In the genomic region with DNA sequence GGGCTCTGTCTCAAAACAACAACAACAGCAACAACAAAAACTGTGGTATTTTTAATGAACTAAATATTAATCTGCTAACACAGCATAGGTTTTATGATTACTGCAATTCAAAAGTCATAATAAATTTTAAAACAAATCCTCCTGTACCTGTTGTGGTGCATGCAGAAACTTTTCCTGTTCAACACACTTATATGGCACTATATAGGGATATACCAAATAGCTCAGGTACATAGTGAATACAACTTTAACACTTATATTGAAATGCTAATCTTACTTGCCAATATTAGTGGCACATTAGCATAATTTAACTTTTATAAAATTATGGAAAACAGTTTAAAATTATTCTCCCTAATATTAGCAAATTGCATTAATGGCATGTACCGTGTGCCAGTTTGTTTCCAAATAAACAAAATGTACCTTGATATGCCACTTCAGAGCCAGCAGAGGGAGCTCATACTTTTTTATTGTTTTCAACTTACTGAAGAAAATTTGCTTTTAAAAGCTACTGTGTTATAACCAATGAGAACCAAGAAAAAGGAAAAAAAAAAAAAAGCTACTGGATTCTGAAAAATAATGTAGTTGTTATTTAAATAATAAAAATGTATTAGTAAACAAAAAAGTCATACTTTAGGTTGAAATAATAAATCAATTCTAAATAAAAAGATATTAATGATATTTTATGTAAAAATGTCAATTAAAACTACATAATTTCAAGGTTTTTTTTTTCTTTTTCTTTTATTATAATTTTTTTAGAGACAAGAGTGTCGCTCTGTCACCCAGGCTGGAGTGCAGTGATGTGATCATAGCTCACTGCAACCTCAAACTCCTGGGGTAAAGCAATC, we compare ENCODE assay signal across 9 cellular contexts. TPM values are rescaled to one million over a fixed set of nuclear protein-coding genes. Genes with fewer than 3 reads are reported as not detected.
DNase-seq lines count a peak whose midpoint lies in the region; ATAC-seq, FAIRE-seq and TF ChIP-seq lines count a peak whose summit lies in the region.
"Had no signal": no experiment of that assay in that cellular context is flagged by ENCODE, and none has a peak within 500 bp of the region (broad histone marks: within the 10 kb centered on the region; RNA-seq: fewer than 3 reads in every experiment).

No MANE protein-coding gene starts in this region.

- intact Hi-C loops in mammary epithelial cell (cut with micrococcal nuclease) (loop anchor here (1.0 to 5.0 kb wide), 3 partner anchors 117 to 918 kb away; partner anchors contain the start of gene SPRY2), HepG2 (cut with micrococcal nuclease; ENCODE audit: unreplicated experiment) (loop anchor here (1.0 to 5.0 kb wide), 2 partner anchors 58 to 117 kb away; partner anchors contain the start of gene NDFIP2)

- ATAC-seq in GM18505 (IDR thresholded peaks at IDR 0.05; ENCODE audit: unreplicated experiment) (peak; percentile 51), HG02884 (IDR thresholded peaks at IDR 0.05; ENCODE audit: unreplicated experiment) (peak; percentile 82), HepG2 (peak; percentile 56; the same call in 2 of the 3 replicates)

- no peaks in the 10 kb centered on the region for H3K79me2 ChIP-seq in mammary epithelial cell (ENCODE audit: insufficient read depth, low read length)
- no peaks in the 10 kb centered on the region for H3K79me2 ChIP-seq in HepG2 (ENCODE audit: insufficient read depth, low read length)

- no peaks in the 10 kb centered on the region for H4K20me1 ChIP-seq in mammary epithelial cell (ENCODE audit: insufficient read depth, low read length)
- H4K20me1 ChIP-seq in HepG2 (ENCODE audit: insufficient read depth, low read length), result no peaks in the 10 kb centered on the region

- FAIRE-seq in HepG2 (lab: Jason Lieb, UNC), result peak; percentile 37

- TF ChIP-seq RAD21 in HepG2 (CRISPR knock-in tag; IDR thresholded peaks at IDR 0.05), result 0 out of 2 replicates have a peak, but pooled peaks have one; percentile 40

- TF ChIP-seq POLR2A in GM18505 (IDR thresholded peaks at IDR 0.05; ENCODE audit: borderline replicate concordance, extremely low read depth, insufficient read depth, insufficient read length), result no peak
- no peak for TF ChIP-seq POLR2A in HepG2 (IDR thresholded peaks at IDR 0.05; ENCODE audit: insufficient read depth in 1 of 2, low read depth in 2 of 2, low read length in 2 of 2)

- H2AFZ ChIP-seq in mammary epithelial cell (ENCODE audit: low read depth, low read length) (no peak overlapping the region), HepG2 (ENCODE audit: low read length) (no peak overlapping the region)

- no peak overlapping the region for H3K27ac ChIP-seq in mammary epithelial cell (ENCODE audit: insufficient read depth, low read depth, low read length)
- H3K27ac ChIP-seq in HepG2 (ENCODE audit: extremely low read length, insufficient read depth, low read length), result no peak overlapping the region

- no peaks in the 10 kb centered on the region for H3K27me3 ChIP-seq in BE2C
- H3K27me3 ChIP-seq in mammary epithelial cell (ENCODE audit: insufficient read depth, low read length), result no peaks in the 10 kb centered on the region
- no peaks in the 10 kb centered on the region for H3K27me3 ChIP-seq in HepG2 (ENCODE audit: control insufficient read depth in 1 of 2, insufficient read depth in 2 of 2, low read length in 2 of 2)

- H3K4me1 ChIP-seq in BE2C (no peaks in the 10 kb centered on the region), mammary epithelial cell (ENCODE audit: insufficient read depth, low read length) (no peaks in the 10 kb centered on the region), HepG2 (ENCODE audit: insufficient read depth, low read length) (no peaks in the 10 kb centered on the region)

- in situ Hi-C loops in mammary epithelial cell (cut with MboI; ENCODE audit: low sequenced_read_pairs in 2 of 2), result no loop called here
- in situ Hi-C loops in HepG2 (cut with HindIII; ENCODE audit: extremely low pct_ligation_motif_present, low pct_unique_long_range_greater_than_20kb), result loop anchor here (5.0 to 25.0 kb wide), 2 partner anchors 118 to 913 kb away; partner anchors contain the start of gene SPRY2

- dilution Hi-C loops in mammary epithelial cell (cut with HindIII; ENCODE audit: low sequenced_read_pairs), result no loop called here

- H3K4me2 ChIP-seq in mammary epithelial cell (ENCODE audit: insufficient read depth, low read depth, low read length) (no peak overlapping the region), HepG2 (ENCODE audit: low read depth, low read length) (no peak overlapping the region)

- POLR2A ChIA-PET in HepG2 (lab: Yijun Ruan, JAX), result interaction anchor here (1.0 to 1.2 kb wide), 2 partner anchors 18 to 116 kb away, joined by 3 to 5 read pairs; partner anchors contain the start of gene RBM26

- TF ChIP-seq CTCF in BE2C (IDR thresholded peaks at IDR 0.05; ENCODE audit: low read depth, low read length) (peak; percentile 65), mammary epithelial cell (conservative IDR thresholded peaks at IDR 0.05 in 1 of 2, IDR thresholded peaks at IDR 0.05 in 1 of 2; ENCODE audit: extremely low read depth in 1 of 2, insufficient read depth in 1 of 2, low read depth in 1 of 2, low read length in 2 of 2) (peak; percentile 59 to 67), HepG2 (CRISPR knock-in tag; IDR thresholded peaks at IDR 0.05) (peak; percentile 62)

- H3K9ac ChIP-seq in mammary epithelial cell (ENCODE audit: insufficient read depth, low read length) (no peak overlapping the region), HepG2 (ENCODE audit: insufficient read depth, low read depth, low read length) (no peak overlapping the region)

- no peak overlapping the region for H3K4me3 ChIP-seq in BE2C (ENCODE audit: low read depth, low read length)
- H3K4me3 ChIP-seq in mammary epithelial cell (replicated peaks in 1 of 3; ENCODE audit: insufficient read depth in 1 of 3, low read depth in 2 of 3, low read length in 3 of 3), result no peak overlapping the region
- H3K4me3 ChIP-seq in HepG2 (replicated peaks in 1 of 3; ENCODE audit: insufficient read depth in 1 of 3, low read depth in 2 of 3, low read length in 3 of 3), result no peak overlapping the region

- CTCF ChIA-PET in mammary epithelial cell (lab: Charles Lee; ENCODE audit: low non-redundant PET) (interaction anchor here (0.7 to 1.3 kb wide), 8 partner anchors 57 to 252 kb away, joined by 3 to 21 read pairs (median 6); no protein-coding TSS in a partner anchor), HepG2 (lab: Yijun Ruan, JAX; ENCODE audit: low intra/inter-chr PET ratio, low total read pairs) (interaction anchor here (1.4 to 5.0 kb wide), 2 partner anchors 113 to 117 kb away, joined by 3 to 59 read pairs; no protein-coding TSS in a partner anchor)

- DNase-seq in BE2C, result no peak
- peak; percentile 26 to 79 for DNase-seq in NCI-H526 (lab: John Stamatoyannopoulos, UW)
- DNase-seq in mammary epithelial cell, result no peak
- peak; percentile 29 for DNase-seq in HepG2 (ENCODE audit: low spot score)
- no peak for DNase-seq in cortex of kidney (lab: John Stamatoyannopoulos, UW)
- DNase-seq in stimulated activated CD4-positive, alpha-beta T cell treated with anti-CD3 and anti-CD28 coated beads, Interleukin-2, amount 100 ng/mL, for 48 hours, result no peak
- DNase-seq: left cardiac atrium had no signal

- BruUV-seq in mammary epithelial cell (replicated peaks; lab: Mats Ljungman, UMichigan) (no TSS peak), HepG2 (replicated peaks; lab: Mats Ljungman, UMichigan) (no TSS peak)

- WGBS in mammary epithelial cell (ENCODE audit: low coverage, missing lambda C conversion rate), result 5% methylated on average over 2 of the region's 2 CpGs
- WGBS in HepG2 (ENCODE audit: low lambda C conversion rate), result 16% methylated on average over 2 of the region's 2 CpGs

- H3K9me3 ChIP-seq in BE2C, result no peaks in the 10 kb centered on the region
- no peaks in the 10 kb centered on the region for H3K9me3 ChIP-seq in mammary epithelial cell (replicated peaks; ENCODE audit: insufficient read depth, low read length)
- no peaks in the 10 kb centered on the region for H3K9me3 ChIP-seq in HepG2 (ENCODE audit: low read length)

- TF ChIP-seq EP300 in HepG2 (IDR thresholded peaks at IDR 0.05; ENCODE audit: low read depth in 2 of 2, low read length in 2 of 2) (no peak), HepG2 (CRISPR knock-in tag; IDR thresholded peaks at IDR 0.05; ENCODE audit: borderline replicate concordance) (no peak)

- H3K36me3 ChIP-seq in BE2C, result no peaks in the 10 kb centered on the region
- no peaks in the 10 kb centered on the region for H3K36me3 ChIP-seq in mammary epithelial cell (ENCODE audit: insufficient read depth, low read length)
- H3K36me3 ChIP-seq in HepG2 (replicated peaks in 1 of 2; ENCODE audit: control insufficient read depth in 1 of 2, insufficient read depth in 2 of 2, low read length in 2 of 2), result no peaks in the 10 kb centered on the region

RNA-seq across cellular contexts. Expression of gene RBM26, which starts 18.0 kb away (rescaled TPM):
- 41.6 TPM for polyA plus RNA-seq in BE2C (2012; ENCODE audit: insufficient read depth, insufficient read length, low read depth)
- total RNA-seq in mammary epithelial cell (10 to 100 TPM; 27.7 to 39.1 TPM), HepG2 (2016; rRNA removed; fragmentation: Illumina TruSeq; extraction: Trizol) (28.6 and 34.4 TPM in 2 replicates)
- polyA plus RNA-seq in mammary epithelial cell (14.8 TPM), HepG2 (2011; rRNA removed) (16.1 and 19.4 TPM in 2 replicates)
- polyA minus RNA-seq in mammary epithelial cell, result 13.2 TPM
- 8.0 and 10.1 TPM in 2 replicates for total RNA-seq in HepG2 (2016; cell fraction: cytosol; rRNA removed; fragmentation: Illumina TruSeq; extraction: Trizol; ENCODE audit: low read depth)
- 25.2 and 36.1 TPM in 2 replicates for total RNA-seq in HepG2 (2016; cell fraction: insoluble cytoplasmic fraction; rRNA removed; fragmentation: Illumina TruSeq; extraction: Trizol)
- total RNA-seq in HepG2 (2016; cell fraction: membrane; rRNA removed; fragmentation: Illumina TruSeq; extraction: Trizol), result 12.0 and 13.4 TPM in 2 replicates
- 75.3 and 77.9 TPM in 2 replicates for total RNA-seq in HepG2 (2016; cell fraction: nucleus; rRNA removed; fragmentation: Illumina TruSeq; extraction: Trizol)
- polyA plus RNA-seq in HepG2 (2011; cell fraction: cytosol; rRNA removed), result 4.3 and 5.8 TPM in 2 replicates
- 40.1 and 43.2 TPM in 2 replicates for polyA plus RNA-seq in HepG2 (2011; cell fraction: nucleus; rRNA removed)
- 18.6 and 26.4 TPM in 2 replicates for polyA plus RNA-seq in HepG2 (2012)
- 0.87 and 1.1 TPM in 2 replicates for polyA plus RNA-seq in HepG2 (2016; cell fraction: cytosol; fragmentation: Illumina TruSeq; extraction: Trizol; ENCODE audit: low read depth)
- 26.2 and 29.3 TPM in 2 replicates for polyA plus RNA-seq in HepG2 (2016; cell fraction: insoluble cytoplasmic fraction; fragmentation: Illumina TruSeq; extraction: Trizol; ENCODE audit: low read depth)
- polyA plus RNA-seq in HepG2 (2016; cell fraction: membrane; fragmentation: Illumina TruSeq; extraction: Trizol; ENCODE audit: low read depth), result 2.9 and 3.1 TPM in 2 replicates
- 91.7 and 94.4 TPM in 2 replicates for polyA plus RNA-seq in HepG2 (2016; cell fraction: nucleus; fragmentation: Illumina TruSeq; extraction: Trizol; ENCODE audit: insufficient read depth, low read depth)
- polyA minus RNA-seq in HepG2 (2011; rRNA and poly(A)+ RNA removed; ENCODE audit: low replicate concordance), result 23.1 and 34.2 TPM in 2 replicates
- polyA minus RNA-seq in HepG2 (2011; cell fraction: cytosol; rRNA and poly(A)+ RNA removed), result 9.2 and 9.8 TPM in 2 replicates
- polyA minus RNA-seq in HepG2 (2011; cell fraction: nucleus; rRNA and poly(A)+ RNA removed), result 111 and 119 TPM in 2 replicates

RNA-seq across cellular contexts. Expression of gene NDFIP2, which starts 56.9 kb away (rescaled TPM):
- 54.6 TPM for polyA plus RNA-seq in BE2C (2012; ENCODE audit: insufficient read depth, insufficient read length, low read depth)
- total RNA-seq in mammary epithelial cell (100 to 1,000 TPM; 120 TPM), HepG2 (2016; rRNA removed; fragmentation: Illumina TruSeq; extraction: Trizol) (32.0 and 32.6 TPM in 2 replicates)
- polyA plus RNA-seq in mammary epithelial cell (55.2 TPM), HepG2 (2011; rRNA removed) (22.8 and 23.2 TPM in 2 replicates)
- polyA minus RNA-seq in mammary epithelial cell, result 103 TPM
- total RNA-seq in HepG2 (2016; cell fraction: cytosol; rRNA removed; fragmentation: Illumina TruSeq; extraction: Trizol; ENCODE audit: low read depth), result 5.4 and 6.5 TPM in 2 replicates
- 32.5 and 33.8 TPM in 2 replicates for total RNA-seq in HepG2 (2016; cell fraction: insoluble cytoplasmic fraction; rRNA removed; fragmentation: Illumina TruSeq; extraction: Trizol)
- 11.7 and 12.3 TPM in 2 replicates for total RNA-seq in HepG2 (2016; cell fraction: membrane; rRNA removed; fragmentation: Illumina TruSeq; extraction: Trizol)
- total RNA-seq in HepG2 (2016; cell fraction: nucleus; rRNA removed; fragmentation: Illumina TruSeq; extraction: Trizol), result 28.6 and 29.3 TPM in 2 replicates
- 11.6 and 13.3 TPM in 2 replicates for polyA plus RNA-seq in HepG2 (2011; cell fraction: cytosol; rRNA removed)
- polyA plus RNA-seq in HepG2 (2011; cell fraction: nucleus; rRNA removed), result 5.7 and 6.8 TPM in 2 replicates
- polyA plus RNA-seq in HepG2 (2012), result 19.8 and 27.5 TPM in 2 replicates
- polyA plus RNA-seq in HepG2 (2016; cell fraction: cytosol; fragmentation: Illumina TruSeq; extraction: Trizol; ENCODE audit: low read depth), result 4.3 and 5.2 TPM in 2 replicates
- 27.0 and 28.4 TPM in 2 replicates for polyA plus RNA-seq in HepG2 (2016; cell fraction: insoluble cytoplasmic fraction; fragmentation: Illumina TruSeq; extraction: Trizol; ENCODE audit: low read depth)
- polyA plus RNA-seq in HepG2 (2016; cell fraction: membrane; fragmentation: Illumina TruSeq; extraction: Trizol; ENCODE audit: low read depth), result 9.5 TPM in 2 replicates
- 31.9 and 33.1 TPM in 2 replicates for polyA plus RNA-seq in HepG2 (2016; cell fraction: nucleus; fragmentation: Illumina TruSeq; extraction: Trizol; ENCODE audit: insufficient read depth, low read depth)
- polyA minus RNA-seq in HepG2 (2011; rRNA and poly(A)+ RNA removed; ENCODE audit: low replicate concordance), result 26.2 and 77.2 TPM in 2 replicates
- polyA minus RNA-seq in HepG2 (2011; cell fraction: cytosol; rRNA and poly(A)+ RNA removed), result 21.9 and 24.7 TPM in 2 replicates
- polyA minus RNA-seq in HepG2 (2011; cell fraction: nucleus; rRNA and poly(A)+ RNA removed), result 20.2 and 23.6 TPM in 2 replicates

Comparison
In these comparisons a context has a peak if more than half of its experiments do, and no peak if none do; other contexts are left out.
1. DNase-seq: peak in NCI-H526 (2 of 2) and HepG2 (single experiment); none in BE2C (single experiment), mammary epithelial cell (single experiment), cortex of kidney (single experiment) and stimulated activated CD4-positive, alpha-beta T cell treated with anti-CD3 and anti-CD28 coated beads, Interleukin-2, amount 100 ng/mL, for 48 hours (0 of 2).
2. Peak in every context shown above with its lines, with median percentiles within 50 percentile points of each other: CTCF ChIP-seq and ATAC-seq.